In the genomic region with DNA sequence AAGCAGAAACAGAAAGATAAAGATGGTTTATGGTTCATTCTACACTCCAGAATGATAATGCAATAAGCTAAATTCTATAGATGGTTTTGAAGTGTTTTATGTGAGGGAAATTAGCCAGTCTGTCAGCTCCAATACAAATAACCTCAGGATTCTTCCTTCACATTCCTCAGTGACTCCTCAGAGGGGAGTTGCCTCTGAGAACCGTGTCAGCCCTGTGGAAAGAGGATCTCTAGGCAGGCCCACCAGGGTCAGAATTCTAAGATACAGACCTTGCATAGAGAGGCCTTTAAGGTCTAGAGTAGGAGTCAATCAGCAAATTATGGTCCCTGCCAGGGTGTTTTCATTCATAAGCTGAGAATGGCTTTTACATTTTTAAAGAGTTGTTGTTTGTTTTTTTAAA, we compare ENCODE assay signal across 10 cellular contexts.
DNase-seq lines count a peak whose midpoint lies in the region; ATAC-seq and TF ChIP-seq lines count a peak whose summit lies in the region.
"Had no signal": no experiment of that assay in that cellular context is flagged by ENCODE, and none has a peak within 500 bp of the region (broad histone marks: within the 10 kb centered on the region; RNA-seq: fewer than 3 reads in every experiment).

No MANE protein-coding gene starts in this region.

- H4K20me1 ChIP-seq in DND-41 (ENCODE audit: insufficient read depth, low read length) = no peaks in the 10 kb centered on the region

- no peaks in the 10 kb centered on the region for H3K4me1 ChIP-seq in DND-41 (ENCODE audit: insufficient read depth, low read length)

- no peak for ATAC-seq in DND-41 (ENCODE audit: insufficient read depth, low read depth)
- no peak for ATAC-seq in GM18502 (IDR thresholded peaks at IDR 0.05; ENCODE audit: poor library complexity, unreplicated experiment)
- no peak for ATAC-seq in GM21576 (IDR thresholded peaks at IDR 0.05; ENCODE audit: unreplicated experiment)
- ATAC-seq in HG03097 (IDR thresholded peaks at IDR 0.05; ENCODE audit: low FRiP score, unreplicated experiment) = no peak

- H3K36me3 ChIP-seq in DND-41 (ENCODE audit: insufficient read depth, low read length) (no peaks in the 10 kb centered on the region), SK-N-MC (ENCODE audit: insufficient read depth, low read length) (no peaks in the 10 kb centered on the region)

- no peak overlapping the region for H3K9ac ChIP-seq in DND-41 (ENCODE audit: low read depth, low read length)
- peak overlapping the region; percentile 46 for H3K9ac ChIP-seq in SK-N-MC (ENCODE audit: insufficient read length)

- H3K4me3 ChIP-seq in DND-41 (ENCODE audit: low read depth in 1 of 2, low read length in 2 of 2) (no peak overlapping the region), SK-N-MC (peak overlapping the region; percentile 39), fibroblast of mammary gland (ENCODE audit: control insufficient read depth, low read depth, low read length) (no peak overlapping the region)

- H3K4me2 ChIP-seq in DND-41 (ENCODE audit: insufficient read depth, low read length) = no peak overlapping the region

- DNase-seq in DND-41 (no peak), SK-N-MC (ENCODE audit: low read depth, low spot score) (no peak), fibroblast of mammary gland (ENCODE audit: low read depth) (peak; percentile 65), pons (ENCODE audit: low spot score) (peak; percentile 32)
- no peak for DNase-seq in activated CD8-positive, alpha-beta memory T cell treated with anti-CD3 and anti-CD28 coated beads for 24 hours
- DNase-seq: NCI-H1694; stimulated activated CD4-positive, alpha-beta T cell treated with anti-CD3 and anti-CD28 coated beads, Interleukin-2, amount 100 ng/mL, for 24 hours had no signal

- H3K27ac ChIP-seq in DND-41 (ENCODE audit: low read length) (no peak overlapping the region), SK-N-MC (peak overlapping the region; percentile 93)

- H3K79me2 ChIP-seq in DND-41 (ENCODE audit: insufficient read depth, low read length) = no peaks in the 10 kb centered on the region

- peak overlapping the region; percentile 49; the same call in 1 of the 2 replicates for H2AFZ ChIP-seq in DND-41 (ENCODE audit: low read depth, low read length)

- H3K9me3 ChIP-seq in DND-41 (ENCODE audit: insufficient read depth, low read length, severe bottlenecking) (no peaks in the 10 kb centered on the region), SK-N-MC (ENCODE audit: low read depth, low read length) (no peaks in the 10 kb centered on the region)

- H3K27me3 ChIP-seq in DND-41 (ENCODE audit: insufficient read depth, low read length, poor library complexity) = peaks cover 7% of the 10 kb centered on the region

- no peak for TF ChIP-seq CTCF in DND-41 (IDR thresholded peaks at IDR 0.05; ENCODE audit: borderline replicate concordance, extremely low read depth, low read length, poor library complexity, severe bottlenecking)
- TF ChIP-seq CTCF in fibroblast of mammary gland (conservative IDR thresholded peaks at IDR 0.05; ENCODE audit: control insufficient read depth, insufficient read depth, low read depth, low read length) = no peak

Comparison
In these comparisons a context has a peak if more than half of its experiments do, and no peak if none do; other contexts are left out.
1. DNase-seq: peak in fibroblast of mammary gland (single experiment) and pons (single experiment); none in DND-41 (single experiment), SK-N-MC (single experiment) and activated CD8-positive, alpha-beta memory T cell treated with anti-CD3 and anti-CD28 coated beads for 24 hours (single experiment).